Comparison of ENCODE assay signal across 1 cellular context in the genomic region with DNA sequence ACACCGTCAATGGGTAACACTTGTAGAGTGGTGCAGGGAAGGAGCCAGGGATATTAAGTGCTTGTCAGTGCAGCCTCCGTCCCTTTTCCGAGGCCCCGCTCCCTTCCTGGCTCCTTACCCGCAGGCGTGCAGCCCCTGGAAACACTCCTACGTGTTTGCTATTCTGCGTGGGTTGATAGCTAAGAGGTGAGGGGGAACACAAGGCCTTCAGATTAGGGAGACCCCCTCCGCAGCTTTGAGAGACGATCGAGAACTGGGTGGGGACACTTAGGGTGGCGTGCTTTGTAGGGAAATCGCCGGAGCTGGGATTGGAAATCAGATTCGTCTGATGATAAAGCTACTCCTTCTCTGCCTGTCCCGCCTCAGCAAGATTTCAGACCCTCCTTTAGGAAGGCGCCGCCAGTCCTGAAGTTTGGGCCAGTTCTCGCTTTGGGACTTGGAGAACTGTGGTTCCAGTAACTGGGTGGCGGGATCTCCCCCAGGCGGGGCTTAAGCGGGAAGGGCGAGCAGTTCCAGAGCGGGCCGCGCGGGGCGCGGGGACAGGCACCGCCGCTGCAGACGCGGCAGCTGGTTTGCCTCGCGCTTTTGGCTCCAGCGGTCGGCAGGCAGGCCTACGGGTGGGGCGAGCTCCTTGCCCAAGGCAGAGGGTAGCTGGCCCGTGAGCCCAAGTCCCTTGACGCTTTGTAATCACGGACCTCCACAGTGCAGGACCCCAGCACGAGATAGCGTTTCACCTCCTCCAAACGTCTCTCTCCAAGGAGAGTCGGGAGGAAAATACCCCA.
TF ChIP-seq lines count a peak whose summit lies in the region.

No MANE protein-coding gene starts in this region.

TF ChIP-seq in HepG2, 621 proteins besides CTCF, POLR2A, EP300 and RAD21 (continued from another document and continues in another):
- TF ChIP-seq, protein P1, sequence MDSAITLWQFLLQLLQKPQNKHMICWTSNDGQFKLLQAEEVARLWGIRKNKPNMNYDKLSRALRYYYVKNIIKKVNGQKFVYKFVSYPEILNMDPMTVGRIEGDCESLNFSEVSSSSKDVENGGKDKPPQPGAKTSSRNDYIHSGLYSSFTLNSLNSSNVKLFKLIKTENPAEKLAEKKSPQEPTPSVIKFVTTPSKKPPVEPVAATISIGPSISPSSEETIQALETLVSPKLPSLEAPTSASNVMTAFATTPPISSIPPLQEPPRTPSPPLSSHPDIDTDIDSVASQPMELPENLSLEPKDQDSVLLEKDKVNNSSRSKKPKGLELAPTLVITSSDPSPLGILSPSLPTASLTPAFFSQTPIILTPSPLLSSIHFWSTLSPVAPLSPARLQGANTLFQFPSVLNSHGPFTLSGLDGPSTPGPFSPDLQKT (CRISPR knock-in tag; IDR thresholded peaks at IDR 0.05; ENCODE audit: borderline replicate concordance), result no peak
- no peak for TF ChIP-seq ZNF557 (CRISPR knock-in tag; IDR thresholded peaks at IDR 0.05)
- TF ChIP-seq ZFP36L2 (CRISPR knock-in tag; IDR thresholded peaks at IDR 0.05), result no peak
- TF ChIP-seq, protein P2, sequence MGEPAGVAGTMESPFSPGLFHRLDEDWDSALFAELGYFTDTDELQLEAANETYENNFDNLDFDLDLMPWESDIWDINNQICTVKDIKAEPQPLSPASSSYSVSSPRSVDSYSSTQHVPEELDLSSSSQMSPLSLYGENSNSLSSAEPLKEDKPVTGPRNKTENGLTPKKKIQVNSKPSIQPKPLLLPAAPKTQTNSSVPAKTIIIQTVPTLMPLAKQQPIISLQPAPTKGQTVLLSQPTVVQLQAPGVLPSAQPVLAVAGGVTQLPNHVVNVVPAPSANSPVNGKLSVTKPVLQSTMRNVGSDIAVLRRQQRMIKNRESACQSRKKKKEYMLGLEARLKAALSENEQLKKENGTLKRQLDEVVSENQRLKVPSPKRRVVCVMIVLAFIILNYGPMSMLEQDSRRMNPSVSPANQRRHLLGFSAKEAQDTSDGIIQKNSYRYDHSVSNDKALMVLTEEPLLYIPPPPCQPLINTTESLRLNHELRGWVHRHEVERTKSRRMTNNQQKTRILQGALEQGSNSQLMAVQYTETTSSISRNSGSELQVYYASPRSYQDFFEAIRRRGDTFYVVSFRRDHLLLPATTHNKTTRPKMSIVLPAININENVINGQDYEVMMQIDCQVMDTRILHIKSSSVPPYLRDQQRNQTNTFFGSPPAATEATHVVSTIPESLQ (CRISPR knock-in tag; conservative IDR thresholded peaks at IDR 0.05), result no peak
- TF ChIP-seq POGZ (CRISPR knock-in tag; IDR thresholded peaks at IDR 0.05), result no peak
- TF ChIP-seq RFXANK (CRISPR knock-in tag; IDR thresholded peaks at IDR 0.05), result no peak
- TF ChIP-seq ZNF33A (CRISPR knock-in tag; IDR thresholded peaks at IDR 0.05; ENCODE audit: borderline replicate concordance), result no peak
- TF ChIP-seq, protein P3, sequence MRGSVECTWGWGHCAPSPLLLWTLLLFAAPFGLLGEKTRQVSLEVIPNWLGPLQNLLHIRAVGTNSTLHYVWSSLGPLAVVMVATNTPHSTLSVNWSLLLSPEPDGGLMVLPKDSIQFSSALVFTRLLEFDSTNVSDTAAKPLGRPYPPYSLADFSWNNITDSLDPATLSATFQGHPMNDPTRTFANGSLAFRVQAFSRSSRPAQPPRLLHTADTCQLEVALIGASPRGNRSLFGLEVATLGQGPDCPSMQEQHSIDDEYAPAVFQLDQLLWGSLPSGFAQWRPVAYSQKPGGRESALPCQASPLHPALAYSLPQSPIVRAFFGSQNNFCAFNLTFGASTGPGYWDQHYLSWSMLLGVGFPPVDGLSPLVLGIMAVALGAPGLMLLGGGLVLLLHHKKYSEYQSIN (CRISPR knock-in tag; IDR thresholded peaks at IDR 0.05; ENCODE audit: borderline replicate concordance), result no peak
- TF ChIP-seq, protein P4, sequence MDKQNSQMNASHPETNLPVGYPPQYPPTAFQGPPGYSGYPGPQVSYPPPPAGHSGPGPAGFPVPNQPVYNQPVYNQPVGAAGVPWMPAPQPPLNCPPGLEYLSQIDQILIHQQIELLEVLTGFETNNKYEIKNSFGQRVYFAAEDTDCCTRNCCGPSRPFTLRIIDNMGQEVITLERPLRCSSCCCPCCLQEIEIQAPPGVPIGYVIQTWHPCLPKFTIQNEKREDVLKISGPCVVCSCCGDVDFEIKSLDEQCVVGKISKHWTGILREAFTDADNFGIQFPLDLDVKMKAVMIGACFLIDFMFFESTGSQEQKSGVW (CRISPR knock-in tag; IDR thresholded peaks at IDR 0.05; ENCODE audit: borderline replicate concordance), result no peak
- TF ChIP-seq SOX5 (CRISPR knock-in tag; IDR thresholded peaks at IDR 0.05; ENCODE audit: borderline replicate concordance), result no peak
- TF ChIP-seq HDAC2 (CRISPR knock-in tag; IDR thresholded peaks at IDR 0.05), result no peak
- TF ChIP-seq ZNF841 (CRISPR knock-in tag; IDR thresholded peaks at IDR 0.05; ENCODE audit: borderline replicate concordance), result no peak
- TF ChIP-seq RARA (CRISPR knock-in tag; IDR thresholded peaks at IDR 0.05), result no peak
- no peak for TF ChIP-seq HNRNPL (IDR thresholded peaks at IDR 0.05; ENCODE audit: low read depth, low read length)
- TF ChIP-seq NAIF1 (CRISPR knock-in tag; IDR thresholded peaks at IDR 0.05; ENCODE audit: borderline replicate concordance), result no peak
- TF ChIP-seq, protein P5, sequence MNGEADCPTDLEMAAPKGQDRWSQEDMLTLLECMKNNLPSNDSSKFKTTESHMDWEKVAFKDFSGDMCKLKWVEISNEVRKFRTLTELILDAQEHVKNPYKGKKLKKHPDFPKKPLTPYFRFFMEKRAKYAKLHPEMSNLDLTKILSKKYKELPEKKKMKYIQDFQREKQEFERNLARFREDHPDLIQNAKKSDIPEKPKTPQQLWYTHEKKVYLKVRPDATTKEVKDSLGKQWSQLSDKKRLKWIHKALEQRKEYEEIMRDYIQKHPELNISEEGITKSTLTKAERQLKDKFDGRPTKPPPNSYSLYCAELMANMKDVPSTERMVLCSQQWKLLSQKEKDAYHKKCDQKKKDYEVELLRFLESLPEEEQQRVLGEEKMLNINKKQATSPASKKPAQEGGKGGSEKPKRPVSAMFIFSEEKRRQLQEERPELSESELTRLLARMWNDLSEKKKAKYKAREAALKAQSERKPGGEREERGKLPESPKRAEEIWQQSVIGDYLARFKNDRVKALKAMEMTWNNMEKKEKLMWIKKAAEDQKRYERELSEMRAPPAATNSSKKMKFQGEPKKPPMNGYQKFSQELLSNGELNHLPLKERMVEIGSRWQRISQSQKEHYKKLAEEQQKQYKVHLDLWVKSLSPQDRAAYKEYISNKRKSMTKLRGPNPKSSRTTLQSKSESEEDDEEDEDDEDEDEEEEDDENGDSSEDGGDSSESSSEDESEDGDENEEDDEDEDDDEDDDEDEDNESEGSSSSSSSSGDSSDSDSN (CRISPR knock-in tag; IDR thresholded peaks at IDR 0.05), result peak; percentile 72
- TF ChIP-seq ZNF160 (CRISPR knock-in tag; IDR thresholded peaks at IDR 0.05), result no peak
- no peak for TF ChIP-seq SMARCE1 (IDR thresholded peaks at IDR 0.05; ENCODE audit: borderline replicate concordance)
- peak; percentile 64; the same call in 1 of the 2 replicates for TF ChIP-seq KDM2A (CRISPR knock-in tag; IDR thresholded peaks at IDR 0.05; ENCODE audit: borderline replicate concordance, low read depth)
- peak; percentile 38 for TF ChIP-seq ASH2L (IDR thresholded peaks at IDR 0.05; ENCODE audit: insufficient read length, low read depth, low read length)
- TF ChIP-seq, protein P6, sequence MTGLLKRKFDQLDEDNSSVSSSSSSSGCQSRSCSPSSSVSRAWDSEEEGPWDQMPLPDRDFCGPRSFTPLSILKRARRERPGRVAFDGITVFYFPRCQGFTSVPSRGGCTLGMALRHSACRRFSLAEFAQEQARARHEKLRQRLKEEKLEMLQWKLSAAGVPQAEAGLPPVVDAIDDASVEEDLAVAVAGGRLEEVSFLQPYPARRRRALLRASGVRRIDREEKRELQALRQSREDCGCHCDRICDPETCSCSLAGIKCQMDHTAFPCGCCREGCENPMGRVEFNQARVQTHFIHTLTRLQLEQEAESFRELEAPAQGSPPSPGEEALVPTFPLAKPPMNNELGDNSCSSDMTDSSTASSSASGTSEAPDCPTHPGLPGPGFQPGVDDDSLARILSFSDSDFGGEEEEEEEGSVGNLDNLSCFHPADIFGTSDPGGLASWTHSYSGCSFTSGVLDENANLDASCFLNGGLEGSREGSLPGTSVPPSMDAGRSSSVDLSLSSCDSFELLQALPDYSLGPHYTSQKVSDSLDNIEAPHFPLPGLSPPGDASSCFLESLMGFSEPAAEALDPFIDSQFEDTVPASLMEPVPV (CRISPR knock-in tag; IDR thresholded peaks at IDR 0.05), result no peak
- TF ChIP-seq U2AF2 (IDR thresholded peaks at IDR 0.05; ENCODE audit: low read depth, low read length), result no peak
- TF ChIP-seq, protein P7, sequence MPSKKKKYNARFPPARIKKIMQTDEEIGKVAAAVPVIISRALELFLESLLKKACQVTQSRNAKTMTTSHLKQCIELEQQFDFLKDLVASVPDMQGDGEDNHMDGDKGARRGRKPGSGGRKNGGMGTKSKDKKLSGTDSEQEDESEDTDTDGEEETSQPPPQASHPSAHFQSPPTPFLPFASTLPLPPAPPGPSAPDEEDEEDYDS (CRISPR knock-in tag; IDR thresholded peaks at IDR 0.05), result no peak
- TF ChIP-seq, protein P8, sequence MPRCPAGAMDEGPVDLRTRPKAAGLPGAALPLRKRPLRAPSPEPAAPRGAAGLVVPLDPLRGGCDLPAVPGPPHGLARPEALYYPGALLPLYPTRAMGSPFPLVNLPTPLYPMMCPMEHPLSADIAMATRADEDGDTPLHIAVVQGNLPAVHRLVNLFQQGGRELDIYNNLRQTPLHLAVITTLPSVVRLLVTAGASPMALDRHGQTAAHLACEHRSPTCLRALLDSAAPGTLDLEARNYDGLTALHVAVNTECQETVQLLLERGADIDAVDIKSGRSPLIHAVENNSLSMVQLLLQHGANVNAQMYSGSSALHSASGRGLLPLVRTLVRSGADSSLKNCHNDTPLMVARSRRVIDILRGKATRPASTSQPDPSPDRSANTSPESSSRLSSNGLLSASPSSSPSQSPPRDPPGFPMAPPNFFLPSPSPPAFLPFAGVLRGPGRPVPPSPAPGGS (CRISPR knock-in tag; IDR thresholded peaks at IDR 0.05), result no peak; the same call in 1 of the 2 replicates
- TF ChIP-seq, protein P9, sequence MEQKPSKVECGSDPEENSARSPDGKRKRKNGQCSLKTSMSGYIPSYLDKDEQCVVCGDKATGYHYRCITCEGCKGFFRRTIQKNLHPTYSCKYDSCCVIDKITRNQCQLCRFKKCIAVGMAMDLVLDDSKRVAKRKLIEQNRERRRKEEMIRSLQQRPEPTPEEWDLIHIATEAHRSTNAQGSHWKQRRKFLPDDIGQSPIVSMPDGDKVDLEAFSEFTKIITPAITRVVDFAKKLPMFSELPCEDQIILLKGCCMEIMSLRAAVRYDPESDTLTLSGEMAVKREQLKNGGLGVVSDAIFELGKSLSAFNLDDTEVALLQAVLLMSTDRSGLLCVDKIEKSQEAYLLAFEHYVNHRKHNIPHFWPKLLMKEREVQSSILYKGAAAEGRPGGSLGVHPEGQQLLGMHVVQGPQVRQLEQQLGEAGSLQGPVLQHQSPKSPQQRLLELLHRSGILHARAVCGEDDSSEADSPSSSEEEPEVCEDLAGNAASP (CRISPR knock-in tag; IDR thresholded peaks at IDR 0.05; ENCODE audit: borderline replicate concordance), result no peak
- TF ChIP-seq ZFP1 (CRISPR knock-in tag; IDR thresholded peaks at IDR 0.05), result no peak
- TF ChIP-seq NFIC (IDR thresholded peaks at IDR 0.05; ENCODE audit: low read length), result no peak
- TF ChIP-seq, protein P10, sequence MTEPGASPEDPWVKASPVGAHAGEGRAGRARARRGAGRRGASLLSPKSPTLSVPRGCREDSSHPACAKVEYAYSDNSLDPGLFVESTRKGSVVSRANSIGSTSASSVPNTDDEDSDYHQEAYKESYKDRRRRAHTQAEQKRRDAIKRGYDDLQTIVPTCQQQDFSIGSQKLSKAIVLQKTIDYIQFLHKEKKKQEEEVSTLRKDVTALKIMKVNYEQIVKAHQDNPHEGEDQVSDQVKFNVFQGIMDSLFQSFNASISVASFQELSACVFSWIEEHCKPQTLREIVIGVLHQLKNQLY (CRISPR knock-in tag; IDR thresholded peaks at IDR 0.05), result no peak
- no peak for TF ChIP-seq PAWR (CRISPR knock-in tag; IDR thresholded peaks at IDR 0.05; ENCODE audit: borderline replicate concordance)
- no peak for TF ChIP-seq ZNF12 (CRISPR knock-in tag; IDR thresholded peaks at IDR 0.05)
- TF ChIP-seq ZNF354B (CRISPR knock-in tag; IDR thresholded peaks at IDR 0.05), result no peak
- TF ChIP-seq, protein P11, sequence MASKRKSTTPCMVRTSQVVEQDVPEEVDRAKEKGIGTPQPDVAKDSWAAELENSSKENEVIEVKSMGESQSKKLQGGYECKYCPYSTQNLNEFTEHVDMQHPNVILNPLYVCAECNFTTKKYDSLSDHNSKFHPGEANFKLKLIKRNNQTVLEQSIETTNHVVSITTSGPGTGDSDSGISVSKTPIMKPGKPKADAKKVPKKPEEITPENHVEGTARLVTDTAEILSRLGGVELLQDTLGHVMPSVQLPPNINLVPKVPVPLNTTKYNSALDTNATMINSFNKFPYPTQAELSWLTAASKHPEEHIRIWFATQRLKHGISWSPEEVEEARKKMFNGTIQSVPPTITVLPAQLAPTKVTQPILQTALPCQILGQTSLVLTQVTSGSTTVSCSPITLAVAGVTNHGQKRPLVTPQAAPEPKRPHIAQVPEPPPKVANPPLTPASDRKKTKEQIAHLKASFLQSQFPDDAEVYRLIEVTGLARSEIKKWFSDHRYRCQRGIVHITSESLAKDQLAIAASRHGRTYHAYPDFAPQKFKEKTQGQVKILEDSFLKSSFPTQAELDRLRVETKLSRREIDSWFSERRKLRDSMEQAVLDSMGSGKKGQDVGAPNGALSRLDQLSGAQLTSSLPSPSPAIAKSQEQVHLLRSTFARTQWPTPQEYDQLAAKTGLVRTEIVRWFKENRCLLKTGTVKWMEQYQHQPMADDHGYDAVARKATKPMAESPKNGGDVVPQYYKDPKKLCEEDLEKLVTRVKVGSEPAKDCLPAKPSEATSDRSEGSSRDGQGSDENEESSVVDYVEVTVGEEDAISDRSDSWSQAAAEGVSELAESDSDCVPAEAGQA (IDR thresholded peaks at IDR 0.05; ENCODE audit: low read depth), result no peak
- TF ChIP-seq, protein P11 (CRISPR knock-in tag; IDR thresholded peaks at IDR 0.05; ENCODE audit: borderline replicate concordance), result no peak
- no peak for TF ChIP-seq FOXO1 (CRISPR knock-in tag; IDR thresholded peaks at IDR 0.05)
- no peak for TF ChIP-seq MBD4 (IDR thresholded peaks at IDR 0.05; ENCODE audit: borderline replicate concordance, low read length)
- no peak for TF ChIP-seq RFX3 (CRISPR knock-in tag; IDR thresholded peaks at IDR 0.05)
- TF ChIP-seq DR1 (CRISPR knock-in tag; IDR thresholded peaks at IDR 0.05), result 0 out of 2 replicates have a peak, but pooled peaks have one; percentile 23
- no peak for TF ChIP-seq NCOA5 (CRISPR knock-in tag; IDR thresholded peaks at IDR 0.05)
- TF ChIP-seq ARNTL (CRISPR knock-in tag; IDR thresholded peaks at IDR 0.05), result no peak
- TF ChIP-seq ZNF644 (CRISPR knock-in tag; IDR thresholded peaks at IDR 0.05; ENCODE audit: low read depth), result 0 out of 2 replicates have a peak, but pooled peaks have one; percentile 35
